8 cellular contexts compared by ENCODE assay signal in the genomic region with DNA sequence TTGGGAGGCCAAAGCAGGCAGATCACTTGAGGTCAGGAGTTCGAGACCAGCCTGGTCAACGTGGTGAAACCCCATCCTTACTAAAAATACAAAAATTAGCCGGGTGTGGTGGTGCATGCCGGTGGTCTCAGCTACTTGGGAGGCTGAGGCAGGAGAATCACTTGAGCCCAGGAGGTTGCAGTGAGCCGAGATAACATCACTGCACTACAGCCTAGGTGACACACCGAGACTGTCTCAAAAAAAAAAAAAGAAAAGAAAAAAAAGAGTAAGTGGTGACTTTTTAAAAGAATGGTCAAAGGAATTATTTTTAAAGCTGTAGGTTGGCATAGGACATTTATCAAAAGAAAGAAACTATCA.
DNase-seq lines count a peak whose midpoint lies in the region; ATAC-seq, FAIRE-seq and TF ChIP-seq lines count a peak whose summit lies in the region.
"Not testable (repeated sequence)": the region's sequence is repeated elsewhere in the genome, so short reads cannot be mapped to it uniquely, and the experiment has no call there.

No MANE protein-coding gene starts in this region.

- in situ Hi-C loops in GM12878 (cut with MboI), result not testable (repeated sequence)

- H4K20me1 ChIP-seq in HCT116 (ENCODE audit: insufficient read depth); GM12878 (ENCODE audit: control insufficient read depth, insufficient read depth); hepatocyte (ENCODE audit: insufficient read depth, poor library complexity, severe bottlenecking); osteoblast (ENCODE audit: insufficient read depth, low read length): not testable (repeated sequence)

- ATAC-seq in HCT116, result 0 out of 2 replicates have a peak, but pooled peaks have one; percentile 9
- not testable (repeated sequence) for ATAC-seq in activated T-cell treated with anti-CD3 and anti-CD28 coated beads, Interleukin-2, amount 50 U/mL, for 72 hours (replicated peaks in 1 of 2); GM12878; thoracic aorta (ENCODE audit: insufficient number of reproducible peaks, low FRiP score, low read depth)

- H3K4me1 Mint-ChIP-seq in T-helper 1 cell treated with Interleukin-12 subunit alpha and Interleukin-12 subunit beta and Interleukin-4 antibody, amounts not matched to agents 30 μg/mL and 1 μg/mL, for 36 hours (ENCODE audit: low read depth), result peaks cover 82% of the 10 kb centered on the region
- peaks cover 90% of the 10 kb centered on the region for H3K4me1 Mint-ChIP-seq in activated T-cell treated with anti-CD3 and anti-CD28 coated beads, Interleukin-2, amount 50 U/mL, for 72 hours (ENCODE audit: low read depth)

- H3K36me3 Mint-ChIP-seq in T-helper 1 cell treated with Interleukin-12 subunit alpha and Interleukin-12 subunit beta and Interleukin-4 antibody, amounts not matched to agents 30 μg/mL and 1 μg/mL, for 36 hours (ENCODE audit: low read depth), result peaks cover 34% of the 10 kb centered on the region
- peaks cover 5 to 14% of the 10 kb centered on the region in 2 donors for H3K36me3 Mint-ChIP-seq in activated T-cell treated with anti-CD3 and anti-CD28 coated beads, Interleukin-2, amount 50 U/mL, for 72 hours (ENCODE audit: insufficient read depth in 2 of 2)

- POLR2A ChIA-PET in BJ (lab: Charles Lee) (interaction anchor here (0.7 kb wide), 1 partner anchor 250 kb away, joined by 11 read pairs; no protein-coding TSS in a partner anchor), GM12878 (lab: Charles Lee) (interaction anchor here (0.7 to 1.7 kb wide), 7 partner anchors 10 to 285 kb away, joined by 3 to 5 read pairs (median 3); no protein-coding TSS in a partner anchor)
- POLR2A ChIA-PET in HCT116 (lab: Charles Lee), result not testable (repeated sequence)

- SMC1A ChIA-PET in GM12878 (lab: Charles Lee; ENCODE audit: uncharacterized antibody, unreplicated experiment), result interaction anchor here (0.6 to 3.0 kb wide), 17 partner anchors 9 to 348 kb away, joined by 3 to 19 read pairs (median 5); a partner anchor contains a TSS

- H3K36me3 ChIP-seq in BJ (ENCODE audit: control insufficient read depth, insufficient read depth, low read length); HCT116 (ENCODE audit: control insufficient read depth in 1 of 2, insufficient read depth in 2 of 2, low read length in 2 of 2); hepatocyte (replicated peaks; ENCODE audit: insufficient read depth, low read depth); osteoblast (ENCODE audit: insufficient read depth, low read length); thoracic aorta: not testable (repeated sequence)
- peaks cover 3 to 13% of the 10 kb centered on the region in 2 experiments; a peak in 3 of 4 replicates for H3K36me3 ChIP-seq in GM12878 (ENCODE audit: control insufficient read depth in 2 of 2, insufficient read depth in 2 of 2, low read length in 1 of 2)

- not testable (repeated sequence) for TF ChIP-seq CTCF in BJ (IDR thresholded peaks at IDR 0.05; ENCODE audit: insufficient read depth, low read depth, low read length); HCT116 (IDR thresholded peaks at IDR 0.05 in 2 of 3, conservative IDR thresholded peaks at IDR 0.05 in 1 of 3; ENCODE audit: borderline replicate concordance in 1 of 3, insufficient read depth in 1 of 3, low read depth in 2 of 3, low read length in 2 of 3); GM12878 (IDR thresholded peaks at IDR 0.05 in 2 of 3, conservative IDR thresholded peaks at IDR 0.05 in 1 of 3; ENCODE audit: control insufficient read depth in 2 of 3, extremely low read depth in 1 of 3, insufficient read depth in 1 of 3, low read depth in 3 of 3, low read length in 3 of 3); hepatocyte (IDR thresholded peaks at IDR 0.05; ENCODE audit: poor library complexity); osteoblast (IDR thresholded peaks at IDR 0.05; ENCODE audit: extremely low read depth, low read depth, low read length); thoracic aorta (IDR thresholded peaks at IDR 0.05)

- H3K27ac Mint-ChIP-seq in T-helper 1 cell treated with Interleukin-12 subunit alpha and Interleukin-12 subunit beta and Interleukin-4 antibody, amounts not matched to agents 30 μg/mL and 1 μg/mL, for 36 hours, result peak overlapping the region; percentile 98
- peak overlapping the region; percentile 88 for H3K27ac Mint-ChIP-seq in activated T-cell treated with anti-CD3 and anti-CD28 coated beads, Interleukin-2, amount 50 U/mL, for 72 hours

- peaks cover 24% of the 10 kb centered on the region; the same call in 1 of the 2 replicates for H3K79me2 ChIP-seq in HCT116 (ENCODE audit: insufficient read depth, low read length)
- H3K79me2 ChIP-seq in GM12878 (ENCODE audit: control insufficient read depth, insufficient read depth, low read length), result peaks cover 57% of the 10 kb centered on the region
- H3K79me2 ChIP-seq in hepatocyte, result peaks cover 96% of the 10 kb centered on the region
- H3K79me2 ChIP-seq in osteoblast (ENCODE audit: insufficient read depth, low read length), result peaks cover 50% of the 10 kb centered on the region

- not testable (repeated sequence) for H3K9me3 ChIP-seq in HCT116 (ENCODE audit: control insufficient read depth in 1 of 2, insufficient read depth in 1 of 2, low read depth in 1 of 2, low read length in 2 of 2); GM12878 (replicated peaks; ENCODE audit: control insufficient read depth, insufficient read depth, low read length); hepatocyte (ENCODE audit: low read depth); osteoblast (ENCODE audit: low read depth, low read length); thoracic aorta

- WGBS in GM12878 (ENCODE audit: insufficient coverage, insufficient replicate concordance, low lambda C conversion rate, missing lambda C conversion rate), result 13% methylated on average over 5 of the region's 6 CpGs
- WGBS in hepatocyte (ENCODE audit: low lambda C conversion rate, missing lambda C conversion rate), result 69% methylated on average over 6 of the region's 6 CpGs

- H3K9ac ChIP-seq in HCT116 (ENCODE audit: low read length); GM12878 (ENCODE audit: control insufficient read depth, insufficient read depth, low read length): not testable (repeated sequence)

- H3K9me3 Mint-ChIP-seq in T-helper 1 cell treated with Interleukin-12 subunit alpha and Interleukin-12 subunit beta and Interleukin-4 antibody, amounts not matched to agents 30 μg/mL and 1 μg/mL, for 36 hours; activated T-cell treated with anti-CD3 and anti-CD28 coated beads, Interleukin-2, amount 50 U/mL, for 72 hours: not testable (repeated sequence)

- H3K4me1 ChIP-seq in HCT116 (ENCODE audit: control insufficient read depth in 1 of 2, insufficient read depth in 2 of 2, low read length in 2 of 2), result peaks cover 33 to 56% of the 10 kb centered on the region in 2 experiments
- peaks cover 50% of the 10 kb centered on the region for H3K4me1 ChIP-seq in GM12878 (ENCODE audit: control insufficient read depth, insufficient read depth, low read length)
- peaks cover 26% of the 10 kb centered on the region for H3K4me1 ChIP-seq in hepatocyte (ENCODE audit: insufficient read depth)
- H3K4me1 ChIP-seq in osteoblast (ENCODE audit: insufficient read depth, low read length), result peaks cover 16% of the 10 kb centered on the region
- peaks cover 15 to 17% of the 10 kb centered on the region in 2 donors for H3K4me1 ChIP-seq in thoracic aorta (ENCODE audit: control insufficient read depth in 1 of 2, low read depth in 2 of 2)

- H3K4me2 ChIP-seq in HCT116 (ENCODE audit: low read length), result peak overlapping the region; percentile 54
- peak overlapping the region; percentile 41 for H3K4me2 ChIP-seq in GM12878 (ENCODE audit: control insufficient read depth, insufficient read depth)
- not testable (repeated sequence) for H3K4me2 ChIP-seq in hepatocyte
- H3K4me2 ChIP-seq in osteoblast (ENCODE audit: insufficient read depth, low read length), result peak overlapping the region; percentile 75

- H3K4me3 Mint-ChIP-seq in T-helper 1 cell treated with Interleukin-12 subunit alpha and Interleukin-12 subunit beta and Interleukin-4 antibody, amounts not matched to agents 30 μg/mL and 1 μg/mL, for 36 hours, result peak overlapping the region; percentile 76
- H3K4me3 Mint-ChIP-seq in activated T-cell treated with anti-CD3 and anti-CD28 coated beads, Interleukin-2, amount 50 U/mL, for 72 hours, result peak overlapping the region; percentile 75 to 81

- not testable (repeated sequence) for BruUV-seq in HCT116 (replicated peaks; lab: Mats Ljungman, UMichigan); GM12878 (replicated peaks; lab: Mats Ljungman, UMichigan)

- peak overlapping the region; percentile 16; the same call in 1 of the 2 replicates for H3K4me3 ChIP-seq in BJ (ENCODE audit: low read depth, low read length)
- H3K4me3 ChIP-seq in HCT116 (replicated peaks in 1 of 2; ENCODE audit: low read depth in 1 of 2, low read length in 2 of 2), result 0 out of 4 replicates have a peak overlapping the region, but pooled peaks of 1 of the 2 experiments have one; percentile 9
- not testable (repeated sequence) for H3K4me3 ChIP-seq in GM12878; hepatocyte; osteoblast (ENCODE audit: insufficient read depth, low read length); thoracic aorta

- TF ChIP-seq RAD21 in HCT116 (IDR thresholded peaks at IDR 0.05; ENCODE audit: low read depth); GM12878 (IDR thresholded peaks at IDR 0.05; ENCODE audit: insufficient read depth, low read depth, low read length): not testable (repeated sequence)

- not testable (repeated sequence) for DNase-seq in BJ (ENCODE audit: low read depth); HCT116 (ENCODE audit: low read depth, low spot score); activated T-cell treated with anti-CD3 and anti-CD28 coated beads, Interleukin-2, amount 50 U/mL, for 72 hours; GM12878 (ENCODE audit: low read depth, low spot score); hepatocyte (ENCODE audit: low spot score); osteoblast (ENCODE audit: insufficient read length, low spot score, missing footprints); thoracic aorta (ENCODE audit: low spot score)

- not testable (repeated sequence) for H2AFZ ChIP-seq in HCT116 (ENCODE audit: low read depth, low read length, poor library complexity, severe bottlenecking); GM12878 (ENCODE audit: control insufficient read depth, low read depth, low read length); hepatocyte; osteoblast (ENCODE audit: low read length)

- H3K9me2 ChIP-seq in HCT116 (ENCODE audit: insufficient read depth); hepatocyte (replicated peaks; ENCODE audit: insufficient read depth): not testable (repeated sequence)

- CTCF ChIA-PET in BJ (lab: Yijun Ruan, JAX), result interaction anchor here (0.8 kb wide), 1 partner anchor 38 kb away, joined by 3 read pairs; no protein-coding TSS in a partner anchor
- CTCF ChIA-PET in HCT116 (lab: Charles Lee), result not testable (repeated sequence)
- CTCF ChIA-PET in GM12878 (lab: Yijun Ruan, JAX), result interaction anchor here (1.1 to 2.8 kb wide), 3 partner anchors 11 to 32 kb away, joined by 4 to 17 read pairs (median 5); no protein-coding TSS in a partner anchor

- H3K27me3 ChIP-seq in BJ (ENCODE audit: control insufficient read depth, insufficient read depth, low read length); HCT116 (ENCODE audit: insufficient read depth, low read length); GM12878 (replicated peaks in 1 of 2; ENCODE audit: control insufficient read depth in 2 of 2, insufficient read depth in 2 of 2, low read length in 1 of 2); hepatocyte; osteoblast (ENCODE audit: insufficient read depth, low read length); thoracic aorta (replicated peaks; ENCODE audit: insufficient read depth): not testable (repeated sequence)

- intact Hi-C loops in HCT116 (cut with micrococcal nuclease), result not testable (repeated sequence)
- intact Hi-C loops in GM12878 (cut with micrococcal nuclease; ENCODE audit: unreplicated experiment), result loop anchor here (5.0 kb wide), 1 partner anchor 58 kb away; no protein-coding TSS in a partner anchor

- TF ChIP-seq POLR2A in HCT116 (IDR thresholded peaks at IDR 0.05; ENCODE audit: borderline replicate concordance, extremely low read depth, insufficient read depth, insufficient read length); GM12878 (IDR thresholded peaks at IDR 0.05; ENCODE audit: low read depth, low read length): not testable (repeated sequence)

- not testable (repeated sequence) for H3K27ac ChIP-seq in HCT116 (ENCODE audit: low read depth, low read length)
- peak overlapping the region; percentile 64 for H3K27ac ChIP-seq in GM12878 (ENCODE audit: control insufficient read depth, insufficient read depth)
- peak overlapping the region; percentile 84 for H3K27ac ChIP-seq in hepatocyte
- peak overlapping the region; percentile 93 for H3K27ac ChIP-seq in osteoblast (ENCODE audit: low read depth, low read length)
- H3K27ac ChIP-seq in thoracic aorta, result peak overlapping the region; percentile 52 to 79

- not testable (repeated sequence) for TF ChIP-seq EP300 in GM12878 (IDR thresholded peaks at IDR 0.05; ENCODE audit: borderline replicate concordance in 1 of 2, control insufficient read depth in 1 of 2, low read depth in 2 of 2, low read length in 2 of 2)

- not testable (repeated sequence) for H3K27me3 Mint-ChIP-seq in T-helper 1 cell treated with Interleukin-12 subunit alpha and Interleukin-12 subunit beta and Interleukin-4 antibody, amounts not matched to agents 30 μg/mL and 1 μg/mL, for 36 hours (ENCODE audit: low read depth); activated T-cell treated with anti-CD3 and anti-CD28 coated beads, Interleukin-2, amount 50 U/mL, for 72 hours (ENCODE audit: low read depth)

- RAD21 ChIA-PET in HCT116 (lab: Charles Lee; ENCODE audit: low non-redundant PET in 1 of 2, low total read pairs in 2 of 2, uncharacterized antibody in 2 of 2, unreplicated experiment in 2 of 2), result not testable (repeated sequence)
- RAD21 ChIA-PET in GM12878 (lab: Charles Lee; ENCODE audit: unreplicated experiment), result interaction anchor here (0.8 to 2.6 kb wide), 7 partner anchors 12 to 249 kb away, joined by 3 to 19 read pairs (median 6); a partner anchor contains a TSS

- not testable (repeated sequence) for FAIRE-seq in GM12878 (lab: Jason Lieb, UNC)
